In the genomic region with DNA sequence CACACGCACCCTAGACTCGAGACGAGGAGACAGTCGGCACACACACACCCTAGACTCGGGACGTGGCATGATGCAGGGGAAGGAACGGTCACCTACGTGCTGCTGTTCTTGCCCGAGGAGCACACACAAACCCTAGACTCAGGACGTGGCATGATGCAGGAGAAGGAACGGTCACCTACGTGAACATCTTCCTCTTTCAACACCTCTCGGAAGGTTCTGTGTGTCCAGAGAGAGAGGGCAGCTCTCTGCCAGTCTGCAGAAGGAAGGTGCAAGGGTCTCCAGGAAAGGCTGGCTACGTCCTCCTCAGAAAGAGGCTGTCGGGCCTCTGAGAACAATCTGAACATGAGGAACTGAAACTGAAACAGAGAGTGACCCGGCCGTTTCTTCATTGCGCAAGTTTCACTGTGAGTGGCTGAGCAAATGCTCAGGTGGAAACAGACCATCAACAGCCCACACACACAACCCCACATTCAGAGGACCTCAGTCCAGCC, we compare ENCODE assay signal across 8 cellular contexts. TPM values are rescaled to one million over a fixed set of nuclear protein-coding genes. Genes with fewer than 3 reads are reported as not detected.
DNase-seq lines count a peak whose midpoint lies in the region; ATAC-seq lines count a peak whose summit lies in the region.

No MANE protein-coding gene starts in this region.

- H3K9me3 ChIP-seq in mucosa of stomach (ENCODE audit: control insufficient read depth, low read length), result no peaks in the 10 kb centered on the region

- H3K27me3 ChIP-seq in mucosa of stomach (ENCODE audit: control insufficient read depth, insufficient read depth, low read length), result no peaks in the 10 kb centered on the region

- H3K4me1 Mint-ChIP-seq in IgD-negative memory B cell, result peaks cover 22 to 39% (median 37%) of the 10 kb centered on the region in 3 donors
- H3K4me1 Mint-ChIP-seq in activated naive CD4-positive, alpha-beta T cell treated with anti-CD3 and anti-CD28 coated beads, Interleukin-2, amount 50 U/mL, for 24 hours, result peaks cover 31% of the 10 kb centered on the region

- peak overlapping the region; percentile 97 to 98 (median 97) for H3K27ac Mint-ChIP-seq in IgD-negative memory B cell
- H3K27ac Mint-ChIP-seq in activated naive CD4-positive, alpha-beta T cell treated with anti-CD3 and anti-CD28 coated beads, Interleukin-2, amount 50 U/mL, for 24 hours, result peak overlapping the region; percentile 79

- in situ Hi-C loops in G401 (cut with HindIII; ENCODE audit: low sequenced_read_pairs), result no loop called here

- peak overlapping the region; percentile 63 for H3K9ac ChIP-seq in mucosa of stomach (ENCODE audit: low read length)

- peaks cover 2% of the 10 kb centered on the region for H3K36me3 Mint-ChIP-seq in IgD-negative memory B cell
- H3K36me3 Mint-ChIP-seq in activated naive CD4-positive, alpha-beta T cell treated with anti-CD3 and anti-CD28 coated beads, Interleukin-2, amount 50 U/mL, for 24 hours, result peaks cover 2% of the 10 kb centered on the region

- H3K36me3 ChIP-seq in mucosa of stomach (ENCODE audit: control insufficient read depth, insufficient read depth, low read length), result no peaks in the 10 kb centered on the region

- H3K4me1 ChIP-seq in mucosa of stomach (ENCODE audit: control insufficient read depth, insufficient read depth, low read length), result peaks cover 19% of the 10 kb centered on the region

- no peaks in the 10 kb centered on the region for H3K9me3 Mint-ChIP-seq in IgD-negative memory B cell
- H3K9me3 Mint-ChIP-seq in activated naive CD4-positive, alpha-beta T cell treated with anti-CD3 and anti-CD28 coated beads, Interleukin-2, amount 50 U/mL, for 24 hours, result no peaks in the 10 kb centered on the region

- peak overlapping the region; percentile 95 to 97 (median 96) for H3K4me3 Mint-ChIP-seq in IgD-negative memory B cell
- peak overlapping the region; percentile 56 for H3K4me3 Mint-ChIP-seq in activated naive CD4-positive, alpha-beta T cell treated with anti-CD3 and anti-CD28 coated beads, Interleukin-2, amount 50 U/mL, for 24 hours

- peak overlapping the region; percentile 30; the same call in 1 of the 2 replicates for H3K4me3 ChIP-seq in GM08714 (ENCODE audit: low read length)
- peak overlapping the region; percentile 57 for H3K4me3 ChIP-seq in mucosa of stomach (ENCODE audit: low read length)

- peak; percentile 87 for ATAC-seq in GM21447 (IDR thresholded peaks at IDR 0.05; ENCODE audit: unreplicated experiment)

- no peaks in the 10 kb centered on the region for H3K27me3 Mint-ChIP-seq in IgD-negative memory B cell
- no peaks in the 10 kb centered on the region for H3K27me3 Mint-ChIP-seq in activated naive CD4-positive, alpha-beta T cell treated with anti-CD3 and anti-CD28 coated beads, Interleukin-2, amount 50 U/mL, for 24 hours

- DNase-seq in NCI-H1417 treated with DMSO at 0.1 percent for 48 hours (lab: John Stamatoyannopoulos, UW), result no peak
- no peak for DNase-seq in inferior parietal cortex (ENCODE audit: extremely low spot score)
- DNase-seq in G401 (ENCODE audit: low spot score), result no peak

RNA-seq across cellular contexts. Expression of gene ZNF276, which starts 43.4 kb away (rescaled TPM):
- polyA plus RNA-seq in IgD-negative memory B cell, result 24.6 TPM
- total RNA-seq in G401 (2014; rRNA removed; shearing (Covaris generic)), result 7.8 and 19.9 TPM in 2 replicates

RNA-seq across cellular contexts. Expression of gene VPS9D1, which starts 44.1 kb away (rescaled TPM):
- 1.6 TPM for polyA plus RNA-seq in IgD-negative memory B cell
- 7.3 and 7.6 TPM in 2 replicates for total RNA-seq in G401 (2014; rRNA removed; shearing (Covaris generic))

RNA-seq across cellular contexts. Expression of gene FANCA, which starts 51.7 kb away (rescaled TPM):
- 23.1 TPM for polyA plus RNA-seq in IgD-negative memory B cell
- total RNA-seq in G401 (2014; rRNA removed; shearing (Covaris generic)), result 24.0 and 36.2 TPM in 2 replicates
